ENCODE assay signal across 25 cellular contexts in the genomic region with DNA sequence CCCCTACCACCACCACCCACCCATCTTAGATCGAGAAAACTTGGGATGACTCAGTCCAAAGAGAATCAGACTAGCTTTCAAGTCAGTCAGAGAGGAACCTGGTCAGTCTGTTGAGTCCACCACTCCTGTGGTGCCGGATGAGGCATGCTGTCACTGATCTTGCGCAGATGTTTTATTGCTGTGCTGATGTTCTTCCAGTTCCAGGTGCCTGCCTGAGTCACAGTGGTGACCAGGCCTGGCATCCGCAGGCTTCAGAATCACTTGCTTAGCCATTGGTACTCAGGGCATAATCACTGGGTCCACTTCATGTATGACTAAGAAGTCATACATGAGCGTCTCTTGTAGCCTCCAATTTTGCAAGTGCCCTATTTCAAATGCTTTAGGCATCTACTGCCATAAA.
DNase-seq lines count a peak whose midpoint lies in the region; ATAC-seq, FAIRE-seq and TF ChIP-seq lines count a peak whose summit lies in the region.
"Had no signal": no experiment of that assay in that cellular context is flagged by ENCODE, and none has a peak within 500 bp of the region (broad histone marks: within the 10 kb centered on the region; RNA-seq: fewer than 3 reads in every experiment).

No MANE protein-coding gene starts in this region.

- H3K36me3 ChIP-seq in H1 (ENCODE audit: control insufficient read depth in 2 of 4, insufficient read depth in 4 of 4, low read length in 3 of 4) (no peaks in the 10 kb centered on the region), aorta (ENCODE audit: control insufficient read depth in 1 of 2, insufficient read depth in 2 of 2, low read length in 1 of 2) (no peaks in the 10 kb centered on the region), upper lobe of left lung (no peaks in the 10 kb centered on the region)
- H3K36me3 ChIP-seq: BLaER1 had no signal

- intact Hi-C loops in aorta (cut with DNase I), result loop anchor here in 1 of 2 donors (5.0 kb wide), 1 partner anchor 60 kb away; no protein-coding TSS in a partner anchor

- no peak overlapping the region for H3K4ac ChIP-seq in H1 (replicated peaks; ENCODE audit: insufficient read length, low read depth, low read length)

- CTCF ChIA-PET in H1 (lab: Charles Lee; ENCODE audit: partially characterized antibody), result interaction anchor here (2.1 kb wide), 1 partner anchor 8 kb away, joined by 5 read pairs; no protein-coding TSS in a partner anchor

- no peak overlapping the region for H2BK12ac ChIP-seq in H1 (ENCODE audit: low read depth, low read length)

- H2BK120ac ChIP-seq in H1 (replicated peaks; ENCODE audit: low read depth, low read length), result no peak overlapping the region

- no peak overlapping the region for H3K14ac ChIP-seq in H1 (ENCODE audit: insufficient read length)

- TF ChIP-seq RAD21 in H1 (IDR thresholded peaks at IDR 0.05 in 1 of 2, conservative IDR thresholded peaks at IDR 0.05 in 1 of 2; ENCODE audit: low read depth in 2 of 2, low read length in 2 of 2), result no peak

- H3K4me1 ChIP-seq in H1 (replicated peaks in 1 of 4; ENCODE audit: control insufficient read depth in 3 of 4, insufficient read depth in 4 of 4, low read length in 3 of 4) (no peaks in the 10 kb centered on the region), aorta (ENCODE audit: control insufficient read depth in 1 of 2, insufficient read depth in 2 of 2, low read length in 2 of 2) (peaks cover 0 to 3% of the 10 kb centered on the region in 2 donors), upper lobe of left lung (no peaks in the 10 kb centered on the region)
- H3K4me1 ChIP-seq: BLaER1 had no signal

- H3K23me2 ChIP-seq in H1 (ENCODE audit: low read depth, low read length), result no peaks in the 10 kb centered on the region

- POLR2A ChIA-PET in H1 (lab: Charles Lee; ENCODE audit: partially characterized antibody), result no interaction called here

- no peak overlapping the region for H2BK5ac ChIP-seq in H1 (ENCODE audit: low read depth, low read length)

- H3K4me3 ChIP-seq in H1 (ENCODE audit: extremely low read depth in 1 of 4, insufficient read depth in 2 of 4, low read depth in 3 of 4, low read length in 4 of 4), result no peak overlapping the region
- H3K4me3 ChIP-seq in aorta (ENCODE audit: low read length in 2 of 2), result no peak overlapping the region
- no peak overlapping the region for H3K4me3 ChIP-seq in upper lobe of left lung
- H3K4me3 ChIP-seq: BLaER1 had no signal

- H3K18ac ChIP-seq in H1 (ENCODE audit: extremely low read depth, low read length), result no peak overlapping the region

- TF ChIP-seq EP300 in H1 (IDR thresholded peaks at IDR 0.05; ENCODE audit: borderline replicate concordance in 1 of 2, low read depth in 2 of 2, low read length in 2 of 2) (no peak), upper lobe of left lung (IDR thresholded peaks at IDR 0.05) (no peak)

- no peaks in the 10 kb centered on the region for H3K79me2 ChIP-seq in H1 (ENCODE audit: control insufficient read depth in 1 of 2, insufficient read depth in 2 of 2, low read length in 2 of 2)

- H3K79me1 ChIP-seq in H1 (ENCODE audit: low read depth, low read length), result no peaks in the 10 kb centered on the region

- no peak overlapping the region for H2BK20ac ChIP-seq in H1 (ENCODE audit: low read length)

- H4K5ac ChIP-seq in H1 (ENCODE audit: insufficient read length, low read depth, low read length), result no peak overlapping the region

- FAIRE-seq in H54 (lab: Jason Lieb, UNC) (peak; percentile 91), H1 (lab: Jason Lieb, UNC) (no peak)
- FAIRE-seq: HepG2 had no signal

- no peak for TF ChIP-seq POLR2A in H54 (IDR thresholded peaks at IDR 0.05; ENCODE audit: low read depth, low read length)
- no peak for TF ChIP-seq POLR2A in H1 (IDR thresholded peaks at IDR 0.05; ENCODE audit: control extremely low read depth in 1 of 2, low read depth in 2 of 2, low read length in 2 of 2)
- no peak for TF ChIP-seq POLR2A in upper lobe of left lung (IDR thresholded peaks at IDR 0.05)

- H3K4me2 ChIP-seq in H1 (ENCODE audit: insufficient read depth in 1 of 2, low read depth in 2 of 2, low read length in 2 of 2), result no peak overlapping the region
- H3K4me2 ChIP-seq: BLaER1 had no signal

- peak; percentile 31 for ATAC-seq in aorta (ENCODE audit: low FRiP score)
- ATAC-seq in upper lobe of left lung (ENCODE audit: low FRiP score in 2 of 2), result no peak
- ATAC-seq: HepG2, Panc1 had no signal

- no peak overlapping the region for H4K91ac ChIP-seq in H1 (replicated peaks; ENCODE audit: insufficient read length, low read length)

- WGBS in H1 (ENCODE audit: extremely low coverage in 1 of 2, insufficient coverage in 1 of 2, insufficient read length in 1 of 2, insufficient replicate concordance in 2 of 2, low coverage in 1 of 2, low lambda C conversion rate in 2 of 2, missing lambda C conversion rate in 1 of 2), 2 experiments, result 93% methylated on average over 5 of the region's 5 CpGs; no CpG with 5 or more reads in 1 of the 2 experiments
- 95 to 99% methylated on average over 5 of the region's 5 CpGs for WGBS in aorta, 2 donors
- WGBS in upper lobe of left lung, 2 donors, result 95% methylated on average over 5 of the region's 5 CpGs

- H2AFZ ChIP-seq in H1 (ENCODE audit: low read length), result 0 out of 2 replicates have a peak overlapping the region, but pooled peaks have one; percentile 24

- H3K27me3 ChIP-seq in H1 (replicated peaks in 1 of 4; ENCODE audit: control insufficient read depth in 3 of 4, extremely low read depth in 1 of 4, insufficient read depth in 3 of 4, low read length in 3 of 4) (no peaks in the 10 kb centered on the region), aorta (ENCODE audit: control insufficient read depth in 1 of 2, insufficient read depth in 2 of 2, low read length in 1 of 2) (no peaks in the 10 kb centered on the region), upper lobe of left lung (no peaks in the 10 kb centered on the region)
- H3K27me3 ChIP-seq: BLaER1 had no signal

- no peak overlapping the region for H3K23ac ChIP-seq in H1 (ENCODE audit: insufficient read length)

- H3K56ac ChIP-seq in H1 (replicated peaks; ENCODE audit: insufficient read length, low read depth, low read length), result no peak overlapping the region

- H2AK5ac ChIP-seq in H1 (ENCODE audit: low read depth, low read length), result no peak overlapping the region

- TF ChIP-seq CTCF in H1 (IDR thresholded peaks at IDR 0.05; ENCODE audit: control extremely low read depth in 1 of 3, insufficient read depth in 1 of 3, low read depth in 1 of 3, low read length in 3 of 3), result no peak
- no peak for TF ChIP-seq CTCF in upper lobe of left lung (IDR thresholded peaks at IDR 0.05)

- H4K8ac ChIP-seq in H1 (ENCODE audit: extremely low read depth, insufficient read depth, low read length), result no peak overlapping the region; the same call in 1 of the 2 replicates

- DNase-seq in H54 (ENCODE audit: insufficient read length, low spot score), result no peak
- DNase-seq in RPMI7951 (ENCODE audit: low read depth), result peak; percentile 94
- DNase-seq in H1 (ENCODE audit: low read depth in 1 of 2, low spot score in 2 of 2), result no peak
- DNase-seq in aorta, result no peak
- DNase-seq in cortex of kidney (lab: John Stamatoyannopoulos, UW), result no peak
- DNase-seq in upper lobe of left lung, result no peak
- no peak for DNase-seq in retina
- DNase-seq: CD4-positive, alpha-beta T cell; COR-L47; DMS 273 treated with DMSO at 0.1 percent for 48 hours; GF-D8; GOT3; KBM-7; NCI-H1092; NCI-H1436; NCI-H187 treated with DMSO at 0.1 percent for 48 hours; NCI-H2107; NCI-H226; NCI-H510A treated with DMSO at 0.1 percent for 48 hours; NCI-H748 treated with DMSO at 0.1 percent for 48 hours; NK-92 treated with Interleukin-12 subunit alpha and Interleukin-12 subunit beta, amount 100 ng/mL, for 24 hours; Right ventricle myocardium superior had no signal

- no peak overlapping the region for H2BK15ac ChIP-seq in H1 (ENCODE audit: low read length)

- no peaks in the 10 kb centered on the region for H3K9me3 ChIP-seq in H1 (ENCODE audit: insufficient read depth in 2 of 2, low read depth in 1 of 2, low read length in 1 of 2)
- no peaks in the 10 kb centered on the region for H3K9me3 ChIP-seq in aorta (ENCODE audit: control insufficient read depth, low read length)
- no peaks in the 10 kb centered on the region for H3K9me3 ChIP-seq in upper lobe of left lung
- H3K9me3 ChIP-seq: BLaER1 had no signal

- H3K27ac ChIP-seq in H1 (ENCODE audit: low read depth, low read length), result no peak overlapping the region
- no peak overlapping the region for H3K27ac ChIP-seq in aorta (ENCODE audit: low read depth in 1 of 2, low read length in 2 of 2)
- no peak overlapping the region for H3K27ac ChIP-seq in upper lobe of left lung
- H3K27ac ChIP-seq: BLaER1 had no signal

- H4K20me1 ChIP-seq in H1 (replicated peaks in 1 of 2; ENCODE audit: control insufficient read depth in 1 of 2, insufficient read depth in 2 of 2, low read length in 2 of 2), result no peaks in the 10 kb centered on the region
- H4K20me1 ChIP-seq: BLaER1 had no signal

- H3K9ac ChIP-seq in H1 (replicated peaks in 1 of 4; ENCODE audit: extremely low read depth in 1 of 4, low read depth in 3 of 4, low read length in 3 of 4), result no peak overlapping the region
- H3K9ac ChIP-seq: BLaER1 had no signal

TF ChIP-seq in H1, 55 proteins besides CTCF, POLR2A, EP300 and RAD21 (continues in another document):
- TF ChIP-seq YY1 (IDR thresholded peaks at IDR 0.05; ENCODE audit: low read depth, low read length), result no peak
- no peak for TF ChIP-seq CREB1 (IDR thresholded peaks at IDR 0.05)
- no peak for TF ChIP-seq NRF1 (IDR thresholded peaks at IDR 0.05; ENCODE audit: low read depth, low read length)
- no peak for TF ChIP-seq HDAC6 (IDR thresholded peaks at IDR 0.05; ENCODE audit: low read depth, low read length)
- no peak for TF ChIP-seq CBX5 (IDR thresholded peaks at IDR 0.05; ENCODE audit: low read depth, low read length)
- no peak for TF ChIP-seq JUND (IDR thresholded peaks at IDR 0.05; ENCODE audit: low read length)
- no peak for TF ChIP-seq TBP (IDR thresholded peaks at IDR 0.05; ENCODE audit: low read depth, low read length)
- TF ChIP-seq BACH1 (IDR thresholded peaks at IDR 0.05; ENCODE audit: low read length), result no peak
- no peak for TF ChIP-seq TAF7 (optimal IDR thresholded peaks at IDR 0.05; ENCODE audit: borderline replicate concordance, low read depth, low read length)
- TF ChIP-seq, protein P1, sequence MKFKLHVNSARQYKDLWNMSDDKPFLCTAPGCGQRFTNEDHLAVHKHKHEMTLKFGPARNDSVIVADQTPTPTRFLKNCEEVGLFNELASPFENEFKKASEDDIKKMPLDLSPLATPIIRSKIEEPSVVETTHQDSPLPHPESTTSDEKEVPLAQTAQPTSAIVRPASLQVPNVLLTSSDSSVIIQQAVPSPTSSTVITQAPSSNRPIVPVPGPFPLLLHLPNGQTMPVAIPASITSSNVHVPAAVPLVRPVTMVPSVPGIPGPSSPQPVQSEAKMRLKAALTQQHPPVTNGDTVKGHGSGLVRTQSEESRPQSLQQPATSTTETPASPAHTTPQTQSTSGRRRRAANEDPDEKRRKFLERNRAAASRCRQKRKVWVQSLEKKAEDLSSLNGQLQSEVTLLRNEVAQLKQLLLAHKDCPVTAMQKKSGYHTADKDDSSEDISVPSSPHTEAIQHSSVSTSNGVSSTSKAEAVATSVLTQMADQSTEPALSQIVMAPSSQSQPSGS (IDR thresholded peaks at IDR 0.05; ENCODE audit: low read length), result no peak
- no peak for TF ChIP-seq SIRT6 (IDR thresholded peaks at IDR 0.05; ENCODE audit: low read length)
- TF ChIP-seq SAP30 (IDR thresholded peaks at IDR 0.05; ENCODE audit: insufficient read depth, insufficient replicate concordance, low read length), result no peak
